2 cellular contexts compared by ENCODE assay signal in the genomic region with DNA sequence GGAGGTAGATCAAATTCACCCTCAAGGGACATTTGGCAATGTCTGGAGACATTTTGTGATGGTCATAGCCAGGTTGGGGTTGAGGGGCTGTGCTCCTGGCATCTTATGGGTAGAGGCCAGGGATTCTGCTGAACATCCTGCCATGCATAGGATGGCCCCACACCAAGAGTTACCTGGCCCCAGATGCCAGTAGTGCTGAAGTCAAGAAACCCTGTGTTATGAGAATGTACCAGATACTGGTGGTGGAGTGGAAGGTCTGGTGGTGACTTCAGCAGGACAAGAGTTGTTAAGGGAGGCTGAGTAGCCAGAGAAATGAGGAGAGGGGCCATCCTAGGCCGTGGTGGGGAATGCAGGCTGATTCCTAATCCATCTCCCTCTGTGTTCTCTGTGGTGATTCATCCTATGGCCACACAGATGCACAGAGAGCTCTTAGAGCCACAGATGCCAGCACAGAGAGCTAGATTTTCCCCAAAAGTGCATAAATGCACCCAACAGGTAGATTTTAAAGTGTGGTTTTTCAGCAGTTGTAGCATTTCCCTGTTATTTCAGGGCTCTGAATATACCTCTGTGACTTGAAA.
TF ChIP-seq lines count a peak whose summit lies in the region.

No MANE protein-coding gene starts in this region.

TF ChIP-seq in HEK293, 187 proteins besides CTCF, POLR2A, EP300 and RAD21:
- peak; percentile 98 for TF ChIP-seq ZNF529 (tag by site-specific recombination; IDR thresholded peaks at IDR 0.05; ENCODE audit: insufficient replicate concordance)
- TF ChIP-seq ZNF654 (tag by site-specific recombination; IDR thresholded peaks at IDR 0.05; ENCODE audit: low read depth), result no peak

TF ChIP-seq in H1, 55 proteins besides CTCF, POLR2A, EP300 and RAD21:
- TF ChIP-seq BACH1 (IDR thresholded peaks at IDR 0.05; ENCODE audit: low read length) (no peak), JUND (IDR thresholded peaks at IDR 0.05; ENCODE audit: low read length) (peak; percentile 84)
